In the genomic region with DNA sequence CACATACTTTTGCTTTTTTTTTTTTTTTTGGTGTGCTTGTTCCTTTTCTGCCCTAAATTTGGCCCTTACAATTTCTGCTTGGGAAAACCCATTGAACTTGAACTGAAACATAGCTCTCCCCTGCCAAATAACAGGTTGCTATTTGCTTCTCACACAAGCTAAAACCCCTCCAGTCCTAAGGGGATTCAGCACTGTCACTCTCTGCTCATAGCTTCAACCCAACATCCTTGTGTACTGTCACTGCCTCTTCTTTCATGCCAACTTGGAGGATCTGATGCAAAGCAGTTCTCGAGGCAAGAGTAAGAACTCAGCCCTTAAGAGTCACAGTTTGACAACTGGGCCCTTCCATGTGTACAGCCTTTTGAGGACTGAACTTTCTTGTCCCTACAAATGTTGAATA, we compare ENCODE assay signal across 36 cellular contexts.
"Had no signal": no experiment of that assay in that cellular context is flagged by ENCODE, and none has a peak within 500 bp of the region (broad histone marks: within the 10 kb centered on the region; RNA-seq: fewer than 3 reads in every experiment).

No MANE protein-coding gene starts in this region.

- H3K27me3 Mint-ChIP-seq: activated CD4-positive, alpha-beta memory T cell treated with anti-CD3 and anti-CD28 coated beads for 36 hours; activated CD8-positive, alpha-beta T cell treated with anti-CD3 and anti-CD28 coated beads for 36 hours; activated naive CD4-positive, alpha-beta T cell treated with anti-CD3 and anti-CD28 coated beads, Interleukin-2, amount 10 ng/mL, durations not matched to agents 7 days and 5 days; activated naive CD4-positive, alpha-beta T cell treated with anti-CD3 and anti-CD28 coated beads, Interleukin-2, amount 50 U/mL, for 24 hours; activated naive CD8-positive, alpha-beta T cell; activated naive CD8-positive, alpha-beta T cell treated with anti-CD3 and anti-CD28 coated beads, Interleukin-2, amount 50 U/mL, for 24 hours; brain had no signal

- H3K27me3 ChIP-seq: ascending aorta, cardiac muscle cell had no signal

- ATAC-seq: activated CD8-positive, alpha-beta T cell treated with anti-CD3 and anti-CD28 coated beads for 36 hours; activated naive CD8-positive, alpha-beta T cell treated with anti-CD3 and anti-CD28 coated beads, Interleukin-2, amount 50 U/mL, for 24 hours; activated T-cell treated with anti-CD3 and anti-CD28 coated beads, Interleukin-2, amount 50 U/mL, for 4 hours; activated T-cell treated with anti-CD3 and anti-CD28 coated beads, Interleukin-2, amount 50 U/mL, for 72 hours had no signal

- H3K4me1 Mint-ChIP-seq: activated naive CD4-positive, alpha-beta T cell treated with anti-CD3 and anti-CD28 coated beads, Interleukin-2, amount 10 ng/mL, durations not matched to agents 7 days and 5 days; activated naive CD8-positive, alpha-beta T cell treated with anti-CD3 and anti-CD28 coated beads, Interleukin-2, amount 10 ng/mL, durations not matched to agents 7 days and 5 days; central memory CD8-positive, alpha-beta T cell had no signal

- H3K4me3 Mint-ChIP-seq: activated B cell treated with CpG ODN at 0.5 μM for 24 hours; activated CD4-positive, alpha-beta memory T cell treated with anti-CD3 and anti-CD28 coated beads for 36 hours; activated CD4-positive, alpha-beta T cell treated with anti-CD3 and anti-CD28 coated beads, Interleukin-2, amount 10 ng/mL, durations not matched to agents 24 days and 14 days; activated CD8-positive, alpha-beta T cell treated with anti-CD3 and anti-CD28 coated beads for 36 hours; activated naive CD4-positive, alpha-beta T cell treated with anti-CD3 and anti-CD28 coated beads, Interleukin-2, amount 10 ng/mL, durations not matched to agents 7 days and 5 days; activated naive CD4-positive, alpha-beta T cell treated with anti-CD3 and anti-CD28 coated beads, Interleukin-2, amount 50 U/mL, for 24 hours; activated naive CD8-positive, alpha-beta T cell; activated naive CD8-positive, alpha-beta T cell treated with anti-CD3 and anti-CD28 coated beads, Interleukin-2, amount 10 ng/mL, durations not matched to agents 7 days and 5 days; activated naive CD8-positive, alpha-beta T cell treated with anti-CD3 and anti-CD28 coated beads, Interleukin-2, amount 50 U/mL, for 24 hours; activated T-cell treated with anti-CD3 and anti-CD28 coated beads, Interleukin-2, amount 50 U/mL, for 4 hours; activated T-cell treated with anti-CD3 and anti-CD28 coated beads, Interleukin-2, amount 50 U/mL, for 72 hours; brain; central memory CD8-positive, alpha-beta T cell; T-helper 1 cell treated with Interleukin-12 subunit alpha and Interleukin-12 subunit beta and Interleukin-4 antibody, amounts not matched to agents 30 μg/mL and 1 μg/mL, for 36 hours; T-helper 2 cell treated with Interferon-gamma antibody and Interleukin-4, amounts not matched to agents 5 μg/mL and 100 μg/mL, for 36 hours had no signal

- H3K27ac ChIP-seq: ascending aorta, cardiac muscle cell, VCaP had no signal

- H3K36me3 Mint-ChIP-seq: activated CD4-positive, alpha-beta memory T cell treated with anti-CD3 and anti-CD28 coated beads for 36 hours; activated naive CD4-positive, alpha-beta T cell treated with anti-CD3 and anti-CD28 coated beads, Interleukin-2, amount 10 ng/mL, durations not matched to agents 7 days and 5 days; activated naive CD4-positive, alpha-beta T cell treated with anti-CD3 and anti-CD28 coated beads, Interleukin-2, amount 50 U/mL, for 24 hours; activated naive CD8-positive, alpha-beta T cell; activated naive CD8-positive, alpha-beta T cell treated with anti-CD3 and anti-CD28 coated beads, Interleukin-2, amount 10 ng/mL, durations not matched to agents 7 days and 5 days; brain had no signal

- H3K27ac Mint-ChIP-seq: activated B cell treated with CpG ODN at 0.5 μM for 24 hours; activated CD4-positive, alpha-beta memory T cell treated with anti-CD3 and anti-CD28 coated beads for 36 hours; activated CD4-positive, alpha-beta T cell treated with anti-CD3 and anti-CD28 coated beads, Interleukin-2, amount 10 ng/mL, durations not matched to agents 24 days and 14 days; activated CD8-positive, alpha-beta T cell treated with anti-CD3 and anti-CD28 coated beads for 36 hours; activated naive CD4-positive, alpha-beta T cell treated with anti-CD3 and anti-CD28 coated beads, Interleukin-2, amount 10 ng/mL, durations not matched to agents 7 days and 5 days; activated naive CD4-positive, alpha-beta T cell treated with anti-CD3 and anti-CD28 coated beads, Interleukin-2, amount 50 U/mL, for 24 hours; activated naive CD8-positive, alpha-beta T cell; activated naive CD8-positive, alpha-beta T cell treated with anti-CD3 and anti-CD28 coated beads, Interleukin-2, amount 10 ng/mL, durations not matched to agents 7 days and 5 days; activated naive CD8-positive, alpha-beta T cell treated with anti-CD3 and anti-CD28 coated beads, Interleukin-2, amount 50 U/mL, for 24 hours; activated T-cell treated with anti-CD3 and anti-CD28 coated beads, Interleukin-2, amount 50 U/mL, for 72 hours; activated T-helper 2 cell treated with anti-CD3 and anti-CD28 coated beads, Interferon-gamma antibody, Interleukin-2, Interleukin-4, amounts not matched to agents 10 μg/mL and 5 μg/mL and 100 μg/mL, durations not matched to agents 14 hours and 24 hours and 36 hours; brain; T-helper 1 cell treated with Interleukin-12 subunit alpha and Interleukin-12 subunit beta and Interleukin-4 antibody, amounts not matched to agents 30 μg/mL and 1 μg/mL, for 36 hours; T-helper 2 cell treated with Interferon-gamma antibody and Interleukin-4, amounts not matched to agents 5 μg/mL and 100 μg/mL, for 36 hours had no signal

- H3K4me3 ChIP-seq: ascending aorta, cardiac muscle cell had no signal

- DNase-seq: activated B cell treated with CpG ODN at 0.5 μM for 24 hours; activated CD4-positive, alpha-beta memory T cell treated with anti-CD3 and anti-CD28 coated beads for 36 hours; activated CD4-positive, alpha-beta T cell treated with anti-CD3 and anti-CD28 coated beads for 4 hours; activated CD4-positive, alpha-beta T cell treated with anti-CD3 and anti-CD28 coated beads, Interleukin-2, amount 10 ng/mL, durations not matched to agents 24 days and 14 days; activated CD4-positive, alpha-beta T cell treated with anti-CD3 and anti-CD28 coated beads, Interleukin-2, amount 50 U/mL, for 1 hour; activated CD4-positive, alpha-beta T cell treated with anti-CD3 and anti-CD28 coated beads, Interleukin-2, amount 50 U/mL, for 4 hours; activated CD4-positive, CD25-positive, alpha-beta regulatory T cell treated with anti-CD3 and anti-CD28 coated beads, Interleukin-2, amount 50 U/mL, for 72 hours; activated CD8-positive, alpha-beta memory T cell treated with anti-CD3 and anti-CD28 coated beads, Interleukin-2, amount 50 U/mL, for 4 hours; activated CD8-positive, alpha-beta T cell treated with anti-CD3 and anti-CD28 coated beads for 36 hours; activated effector memory CD4-positive, alpha-beta T cell treated with Interleukin-2 at 50 U/mL for 16 hours; activated gamma-delta T cell; activated naive CD4-positive, alpha-beta T cell treated with anti-CD3 and anti-CD28 coated beads, Interleukin-2, amount 10 ng/mL, durations not matched to agents 7 days and 5 days; activated naive CD4-positive, alpha-beta T cell treated with Interleukin-2 at 50 U/mL for 16 hours; activated naive CD8-positive, alpha-beta T cell treated with anti-CD3 and anti-CD28 coated beads, Interleukin-2, amount 10 ng/mL, durations not matched to agents 7 days and 5 days; activated naive CD8-positive, alpha-beta T cell treated with anti-CD3 and anti-CD28 coated beads, Interleukin-2, amount 50 U/mL, for 24 hours; activated T-cell treated with anti-CD3 and anti-CD28 coated beads for 4 hours; activated T-cell treated with anti-CD3 and anti-CD28 coated beads, Interleukin-2, amount 50 U/mL, for 1 hour; activated T-cell treated with anti-CD3 and anti-CD28 coated beads, Interleukin-2, amount 50 U/mL, for 4 hours; activated T-cell treated with anti-CD3 and anti-CD28 coated beads, Interleukin-2, amount 50 U/mL, for 72 hours; amygdala; anterior cingulate cortex; caudate nucleus; cerebellar nuclear complex; T-helper 1 cell; T-helper 2 cell; T-helper 9 cell had no signal

- H3K36me3 ChIP-seq: ascending aorta, cardiac muscle cell had no signal

- H3K9me3 ChIP-seq: ascending aorta had no signal

- H3K9me3 Mint-ChIP-seq: activated B cell treated with CpG ODN at 0.5 μM for 24 hours; activated CD4-positive, alpha-beta memory T cell treated with anti-CD3 and anti-CD28 coated beads for 36 hours; activated CD8-positive, alpha-beta T cell treated with anti-CD3 and anti-CD28 coated beads for 36 hours; activated naive CD4-positive, alpha-beta T cell treated with anti-CD3 and anti-CD28 coated beads, Interleukin-2, amount 10 ng/mL, durations not matched to agents 7 days and 5 days; activated naive CD4-positive, alpha-beta T cell treated with anti-CD3 and anti-CD28 coated beads, Interleukin-2, amount 50 U/mL, for 24 hours; activated naive CD8-positive, alpha-beta T cell treated with anti-CD3 and anti-CD28 coated beads, Interleukin-2, amount 10 ng/mL, durations not matched to agents 7 days and 5 days; activated naive CD8-positive, alpha-beta T cell treated with anti-CD3 and anti-CD28 coated beads, Interleukin-2, amount 50 U/mL, for 24 hours; activated T-cell treated with anti-CD3 and anti-CD28 coated beads, Interleukin-2, amount 50 U/mL, for 4 hours; activated T-cell treated with anti-CD3 and anti-CD28 coated beads, Interleukin-2, amount 50 U/mL, for 72 hours; activated T-helper 2 cell treated with anti-CD3 and anti-CD28 coated beads, Interferon-gamma antibody, Interleukin-2, Interleukin-4, amounts not matched to agents 10 μg/mL and 5 μg/mL and 100 μg/mL, durations not matched to agents 14 hours and 24 hours and 36 hours; central memory CD8-positive, alpha-beta T cell; T-helper 1 cell treated with Interleukin-12 subunit alpha and Interleukin-12 subunit beta and Interleukin-4 antibody, amounts not matched to agents 30 μg/mL and 1 μg/mL, for 36 hours; T-helper 2 cell treated with Interferon-gamma antibody and Interleukin-4, amounts not matched to agents 5 μg/mL and 100 μg/mL, for 36 hours had no signal
